Comparison of ENCODE assay signal across 8 cellular contexts in the genomic region with DNA sequence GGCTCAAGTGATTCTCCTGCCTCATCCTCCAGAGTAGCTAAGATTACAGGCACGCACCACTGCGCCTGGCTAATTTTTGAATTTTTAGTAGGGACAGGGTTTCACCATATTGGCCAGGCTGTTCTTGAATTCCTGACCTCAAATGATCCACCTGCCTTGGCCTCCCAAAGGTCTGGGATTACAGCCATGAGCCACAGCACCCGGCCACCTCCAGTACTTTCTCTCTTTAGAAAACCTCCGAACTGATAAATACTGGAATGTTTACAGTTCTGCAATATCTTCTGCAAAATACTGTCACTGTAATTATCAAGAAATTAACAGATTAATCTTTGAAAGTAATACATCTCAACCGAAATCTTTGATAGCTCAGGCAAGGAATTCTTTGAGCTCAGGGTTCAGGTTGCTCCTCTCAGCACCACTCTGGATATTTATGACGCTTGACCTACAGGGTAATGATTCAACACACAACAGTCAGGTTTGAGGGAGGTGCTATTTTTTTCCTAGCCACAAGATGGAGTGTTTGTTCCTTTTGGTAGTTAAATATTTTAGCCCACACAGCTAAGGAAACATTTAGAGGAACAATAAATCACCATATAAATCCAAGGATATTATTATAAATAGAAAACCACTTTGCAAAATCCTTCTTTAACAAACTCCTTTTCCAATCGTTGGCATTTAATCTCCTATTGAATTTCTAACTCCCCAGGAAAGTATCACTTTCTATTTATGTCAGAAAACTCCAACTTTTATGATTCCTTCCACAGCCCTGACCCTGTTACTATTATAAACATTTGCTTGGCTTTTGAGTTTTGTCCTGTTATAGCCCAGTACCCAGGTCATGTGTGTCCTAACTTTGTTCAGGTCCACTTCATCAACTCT. TPM values are rescaled to one million over a fixed set of nuclear protein-coding genes. Genes with fewer than 3 reads are reported as not detected.
A peak's percentile ranks its signal among the peaks of the same experiment; 100 is the strongest.
DNase-seq lines count a peak whose midpoint lies in the region; ATAC-seq, FAIRE-seq and TF ChIP-seq lines count a peak whose summit lies in the region.

No MANE protein-coding gene starts in this region.

- BruUV-seq in K562 (replicated peaks; lab: Mats Ljungman, UMichigan) = no TSS peak

- ATAC-seq in GM21367 (IDR thresholded peaks at IDR 0.05; ENCODE audit: unreplicated experiment) (peak; percentile 91), K562 (peak; percentile 89)

- TF ChIP-seq EP300 in K562 (IDR thresholded peaks at IDR 0.05; ENCODE audit: low read length) = no peak

- H3K27ac ChIP-seq in HL-60 (replicated peaks) = no peak overlapping the region
- no peak overlapping the region for H3K27ac ChIP-seq in K562 (ENCODE audit: extremely low read depth, low read depth, low read length)
- H3K27ac ChIP-seq in iPS DF 6.9 (ENCODE audit: low read length) = no peak overlapping the region
- peak overlapping the region in 6 of 8 donors; percentile 13 to 77 (median 62) for H3K27ac ChIP-seq in spleen

- no peak overlapping the region for H3K9ac ChIP-seq in K562 (ENCODE audit: insufficient read depth in 1 of 2, low read depth in 2 of 2, low read length in 2 of 2)

- POLR2A ChIA-PET in K562 (lab: Yijun Ruan, JAX) = interaction anchor here (0.6 to 0.9 kb wide), 4 partner anchors 9 to 225 kb away, joined by 3 to 4 read pairs (median 3); no protein-coding TSS in a partner anchor

- CTCF ChIA-PET in K562 (lab: Yijun Ruan, JAX; ENCODE audit: low intra/inter-chr PET ratio) = interaction anchor here (2.7 to 2.8 kb wide), 2 partner anchors 184 to 195 kb away, joined by 19 to 32 read pairs; no protein-coding TSS in a partner anchor

- no peak overlapping the region for H2AFZ ChIP-seq in K562 (ENCODE audit: low read depth, low read length)

- DNase-seq in ELR (ENCODE audit: low read depth) (peak; percentile 72), HL-60 (ENCODE audit: low read depth in 1 of 2, low spot score in 1 of 2) (peak; percentile 11 to 16), NCI-H526 (lab: John Stamatoyannopoulos, UW) (peak; percentile 10 to 63), K562 (ENCODE audit: extremely low read depth in 1 of 4, low spot score in 3 of 4) (peak; percentile 61 to 62 (median 61)), iPS DF 6.9 (ENCODE audit: low read depth, low spot score) (peak; percentile 39), spleen (no peak)
- no peak for DNase-seq in activated CD4-positive, alpha-beta T cell treated with anti-CD3 and anti-CD28 coated beads for 1 hour

- H3K27me3 ChIP-seq in HL-60 (ENCODE audit: insufficient read depth, poor library complexity, severe bottlenecking) = no peaks in the 10 kb centered on the region
- no peaks in the 10 kb centered on the region for H3K27me3 ChIP-seq in K562 (ENCODE audit: control insufficient read depth in 2 of 2, insufficient read depth in 2 of 2, low read length in 2 of 2)
- no peaks in the 10 kb centered on the region for H3K27me3 ChIP-seq in iPS DF 6.9 (ENCODE audit: control insufficient read depth, insufficient read depth, low read length)
- no peaks in the 10 kb centered on the region for H3K27me3 ChIP-seq in spleen (replicated peaks in 1 of 7)

- H3K4me2 ChIP-seq in K562 (ENCODE audit: insufficient read depth, low read length) = no peak overlapping the region

- TF ChIP-seq RAD21 in K562 (CRISPR knock-in tag; conservative IDR thresholded peaks at IDR 0.05 in 1 of 2, IDR thresholded peaks at IDR 0.05 in 1 of 2) = peak; percentile 67 to 77

- H4K20me1 ChIP-seq in K562 (replicated peaks; ENCODE audit: control insufficient read depth, insufficient read depth, low read length) = no peaks in the 10 kb centered on the region

- 38% methylated on average over 6 of the region's 7 CpGs for WGBS in K562 (ENCODE audit: insufficient coverage, low coverage, missing lambda C conversion rate)
- WGBS in iPS DF 6.9 (ENCODE audit: insufficient coverage, insufficient read length) = no CpG with 5 or more reads among the region's 7 CpGs
- WGBS in spleen, 5 donors = 45 to 56% (median 51%) methylated on average over 7 of the region's 7 CpGs

- peak; percentile 84 for FAIRE-seq in K562 (lab: Jason Lieb, UNC)

- no peak overlapping the region for H3K4me3 ChIP-seq in HL-60 (replicated peaks; ENCODE audit: insufficient read depth, low read length)
- no peak overlapping the region for H3K4me3 ChIP-seq in K562
- H3K4me3 ChIP-seq in iPS DF 6.9 (ENCODE audit: low read length) = no peak overlapping the region
- H3K4me3 ChIP-seq in spleen = no peak overlapping the region

- intact Hi-C loops in K562 (cut with micrococcal nuclease) (loop anchor here (1.0 to 10.0 kb wide), 3 partner anchors 52 to 315 kb away; a partner anchor contains a TSS), spleen (cut with DNase I; ENCODE audit: low total_unique reads) (no loop called here)

- in situ Hi-C loops in K562 (cut with MboI) = no loop called here

- peaks cover 4 to 16% of the 10 kb centered on the region in 2 experiments; a peak in 3 of 5 replicates for H3K4me1 ChIP-seq in K562 (replicated peaks in 1 of 2; ENCODE audit: control insufficient read depth in 2 of 2, insufficient read depth in 2 of 2, low read length in 2 of 2)
- no peaks in the 10 kb centered on the region for H3K4me1 ChIP-seq in iPS DF 6.9 (ENCODE audit: control insufficient read depth, insufficient read depth, low read length)
- peaks cover 5 to 41% (median 28%) of the 10 kb centered on the region in 6 donors for H3K4me1 ChIP-seq in spleen

- H3K36me3 ChIP-seq in K562 (ENCODE audit: control insufficient read depth, insufficient read depth, low read length) = peaks cover 76% of the 10 kb centered on the region
- no peaks in the 10 kb centered on the region for H3K36me3 ChIP-seq in iPS DF 6.9 (ENCODE audit: control insufficient read depth, insufficient read depth, low read length)
- peaks cover 0 to 16% (median 0%) of the 10 kb centered on the region in 6 donors for H3K36me3 ChIP-seq in spleen

- TF ChIP-seq CTCF in HL-60 (IDR thresholded peaks at IDR 0.05; ENCODE audit: insufficient read depth, low read length) (peak; percentile 23), K562 (IDR thresholded peaks at IDR 0.05 in 2 of 3, conservative IDR thresholded peaks at IDR 0.05 in 1 of 3; ENCODE audit: insufficient read depth in 2 of 3, low read depth in 1 of 3, low read length in 3 of 3) (peak; percentile 49 to 79 (median 60); a peak in 4 of 6 replicates), spleen (IDR thresholded peaks at IDR 0.05 in 8 of 11, conservative IDR thresholded peaks at IDR 0.05 in 3 of 11) (peak; percentile 64 to 90 (median 76))

- peaks cover 11% of the 10 kb centered on the region for H3K79me2 ChIP-seq in K562 (ENCODE audit: control insufficient read depth, insufficient read depth, low read length)

- H3K9me3 ChIP-seq in K562 (replicated peaks; ENCODE audit: control insufficient read depth, insufficient read depth, low read depth, low read length) (no peaks in the 10 kb centered on the region), iPS DF 6.9 (ENCODE audit: control insufficient read depth, insufficient read depth, low read length) (no peaks in the 10 kb centered on the region), spleen (no peaks in the 10 kb centered on the region)

- no peaks in the 10 kb centered on the region for H3K9me1 ChIP-seq in K562 (ENCODE audit: control insufficient read depth, insufficient read depth, low read length)

- TF ChIP-seq POLR2A in K562 (conservative IDR thresholded peaks at IDR 0.05) (no peak), spleen (IDR thresholded peaks at IDR 0.05) (no peak)

TF ChIP-seq in K562, 482 proteins besides CTCF, POLR2A, EP300 and RAD21 (continues in another document):
- TF ChIP-seq, protein P1, sequence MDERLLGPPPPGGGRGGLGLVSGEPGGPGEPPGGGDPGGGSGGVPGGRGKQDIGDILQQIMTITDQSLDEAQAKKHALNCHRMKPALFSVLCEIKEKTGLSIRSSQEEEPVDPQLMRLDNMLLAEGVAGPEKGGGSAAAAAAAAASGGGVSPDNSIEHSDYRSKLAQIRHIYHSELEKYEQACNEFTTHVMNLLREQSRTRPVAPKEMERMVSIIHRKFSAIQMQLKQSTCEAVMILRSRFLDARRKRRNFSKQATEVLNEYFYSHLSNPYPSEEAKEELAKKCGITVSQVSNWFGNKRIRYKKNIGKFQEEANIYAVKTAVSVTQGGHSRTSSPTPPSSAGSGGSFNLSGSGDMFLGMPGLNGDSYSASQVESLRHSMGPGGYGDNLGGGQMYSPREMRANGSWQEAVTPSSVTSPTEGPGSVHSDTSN (CRISPR knock-in tag; IDR thresholded peaks at IDR 0.05; ENCODE audit: low read depth) = no peak
- TF ChIP-seq, protein P1 (tag; conservative IDR thresholded peaks at IDR 0.05; ENCODE audit: low read depth) = peak; percentile 64

RNA-seq across cellular contexts. Expression of a gene that starts 48.6 kb away (rescaled TPM):
- 13.8 and 20.8 TPM in 2 replicates for total RNA-seq in K562 (2011; cell fraction: chromatin; rRNA removed; ENCODE audit: low replicate concordance)
- 3.3 and 5.3 TPM in 2 replicates for total RNA-seq in K562 (2011; cell fraction: nucleolus; rRNA removed)
- 8.1 and 12.6 TPM in 2 replicates for total RNA-seq in K562 (2011; cell fraction: nucleoplasm; rRNA removed)
- total RNA-seq in K562 (2014; rRNA removed) (14.4 and 14.7 TPM in 2 replicates), K562 (2014; rRNA removed; fragmentation: Illumina TruSeq; extraction: Trizol) (18.5 and 21.2 TPM in 2 replicates), K562 (2015; rRNA removed; fragmentation: Illumina TruSeq; extraction: Trizol) (16.4 and 18.0 TPM in 2 replicates), K562 (2021) (20.9 and 22.8 TPM in 2 replicates), spleen (10 to 100 TPM; 25.4 to 40.7 (median 30.6) TPM)
- polyA plus RNA-seq in K562 (2011; rRNA removed) (21.9 and 23.6 TPM in 2 replicates), K562 (2014; fragmentation: Illumina TruSeq; extraction: Trizol) (13.0 and 14.6 TPM in 2 replicates), K562 (2014; fragmentation: Nextera tagmentation; extraction: Ambion mirVana) (1 to 10 TPM; 3.4 to 5.2 TPM), K562 (2014; rRNA removed) (12.9 and 15.5 TPM in 2 replicates), spleen (1 to 10 TPM; 5.1 to 8.0 (median 7.1) TPM)
- polyA plus RNA-seq in K562 (2011; cell fraction: cytosol; rRNA removed) = 15.7 and 21.9 TPM in 2 replicates
- 12.3 and 14.5 TPM in 2 replicates for polyA plus RNA-seq in K562 (2011; cell fraction: nucleus; rRNA removed)
- 8.3 and 10.1 TPM in 2 replicates for polyA plus RNA-seq in K562 (2012)
- 44.1 and 54.7 TPM in 2 replicates for polyA minus RNA-seq in K562 (2011; rRNA and poly(A)+ RNA removed)
- 18.2 and 35.0 TPM in 2 replicates for polyA minus RNA-seq in K562 (2011; cell fraction: cytosol; rRNA and poly(A)+ RNA removed)
- 4.4 and 8.8 TPM in 2 replicates for polyA minus RNA-seq in K562 (2011; cell fraction: nucleus; rRNA and poly(A)+ RNA removed)

Comparison
In these comparisons a context has a peak if more than half of its experiments do, and no peak if none do; other contexts are left out.
1. DNase-seq: peak in ELR (single experiment), HL-60 (2 of 2), NCI-H526 (2 of 2), K562 (4 of 4) and iPS DF 6.9 (single experiment); none in spleen (single experiment) and activated CD4-positive, alpha-beta T cell treated with anti-CD3 and anti-CD28 coated beads for 1 hour (single experiment).
2. H3K27ac ChIP-seq: peak in spleen (6 of 8); none in HL-60 (single experiment), K562 (single experiment) and iPS DF 6.9 (single experiment).
3. CTCF ChIP-seq: peak in every context shown above with its lines; median percentile 76 in spleen; 60 in K562; 23 in HL-60.